13 cellular contexts compared by ENCODE assay signal in genomic region chr6:11722805-11723631, GRCh38. TPM values are rescaled to one million over a fixed set of nuclear protein-coding genes. Genes with fewer than 3 reads are reported as not detected.
DNase-seq lines count a peak whose midpoint lies in the region; ATAC-seq and TF ChIP-seq lines count a peak whose summit lies in the region.
"Had no signal": no experiment of that assay in that cellular context is flagged by ENCODE, and none has a peak within 500 bp of the region (broad histone marks: within the 10 kb centered on the region; RNA-seq: fewer than 3 reads in every experiment).

No MANE protein-coding gene starts in this region.

- no peaks in the 10 kb centered on the region for H3K27me3 Mint-ChIP-seq in activated naive CD4-positive, alpha-beta T cell treated with anti-CD3 and anti-CD28 coated beads for 36 hours (ENCODE audit: low read depth)
- no peaks in the 10 kb centered on the region for H3K27me3 Mint-ChIP-seq in activated CD4-positive, alpha-beta memory T cell treated with anti-CD3 and anti-CD28 coated beads for 36 hours
- H3K27me3 Mint-ChIP-seq in stimulated activated naive B cell treated with anti-CD40 and anti-IgM and Interleukin-4, amounts not matched to agents 10 μg/mL and 1 μg/mL and 100 μg/mL, for 72 hours = no peaks in the 10 kb centered on the region

- H3K27ac Mint-ChIP-seq in activated naive CD4-positive, alpha-beta T cell treated with anti-CD3 and anti-CD28 coated beads for 36 hours = peak overlapping the region; percentile 89
- H3K27ac Mint-ChIP-seq in activated CD4-positive, alpha-beta memory T cell treated with anti-CD3 and anti-CD28 coated beads for 36 hours = peak overlapping the region; percentile 87
- peak overlapping the region; percentile 91 for H3K27ac Mint-ChIP-seq in stimulated activated naive B cell treated with anti-CD40 and anti-IgM and Interleukin-4, amounts not matched to agents 10 μg/mL and 1 μg/mL and 100 μg/mL, for 72 hours
- H3K27ac Mint-ChIP-seq: activated CD8-positive, alpha-beta memory T cell treated with anti-CD3 and anti-CD28 coated beads, Interleukin-2, amount 10 ng/mL, durations not matched to agents 7 days and 5 days had no signal

- TF ChIP-seq POLR2A in gastroesophageal sphincter (IDR thresholded peaks at IDR 0.05) = no peak

- no peak for TF ChIP-seq EP300 in gastroesophageal sphincter (IDR thresholded peaks at IDR 0.05)

- H3K4me3 ChIP-seq in gastroesophageal sphincter = no peak overlapping the region

- WGBS in gastroesophageal sphincter (ENCODE audit: low coverage in 1 of 2), 2 donors = 77 to 93% methylated on average over 6 to 8 of the region's 9 CpGs

- H3K4me3 Mint-ChIP-seq in activated naive CD4-positive, alpha-beta T cell treated with anti-CD3 and anti-CD28 coated beads for 36 hours = peak overlapping the region; percentile 69
- H3K4me3 Mint-ChIP-seq in activated CD4-positive, alpha-beta memory T cell treated with anti-CD3 and anti-CD28 coated beads for 36 hours = peak overlapping the region; percentile 69
- peak overlapping the region; percentile 71 to 76 for H3K4me3 Mint-ChIP-seq in stimulated activated naive B cell treated with anti-CD40 and anti-IgM and Interleukin-4, amounts not matched to agents 10 μg/mL and 1 μg/mL and 100 μg/mL, for 72 hours
- H3K4me3 Mint-ChIP-seq: activated CD8-positive, alpha-beta memory T cell treated with anti-CD3 and anti-CD28 coated beads, Interleukin-2, amount 10 ng/mL, durations not matched to agents 7 days and 5 days had no signal

- peak; percentile 34 for DNase-seq in activated naive CD4-positive, alpha-beta T cell treated with anti-CD3 and anti-CD28 coated beads for 36 hours
- DNase-seq in activated naive CD4-positive, alpha-beta T cell (lab: John Stamatoyannopoulos, UW) = no peak
- DNase-seq in activated CD4-positive, alpha-beta memory T cell treated with anti-CD3 and anti-CD28 coated beads for 36 hours = no peak
- DNase-seq in stimulated activated naive B cell treated with anti-CD40 and anti-IgM and Interleukin-4, amounts not matched to agents 10 μg/mL and 1 μg/mL and 100 μg/mL, for 72 hours = peak; percentile 52
- no peak for DNase-seq in sciatic nerve (ENCODE audit: low spot score)
- no peak for DNase-seq in COR-L47 (lab: John Stamatoyannopoulos, UW)
- DNase-seq: activated CD8-positive, alpha-beta memory T cell treated with anti-CD3 and anti-CD28 coated beads, Interleukin-2, amount 10 ng/mL, durations not matched to agents 7 days and 5 days; effector CD8-positive, alpha-beta T cell; NCI-H1048; NCI-H446; T1000 had no signal

- H3K9me3 ChIP-seq in gastroesophageal sphincter = no peaks in the 10 kb centered on the region

- no peaks in the 10 kb centered on the region for H3K27me3 ChIP-seq in gastroesophageal sphincter

- POLR2A ChIA-PET in activated CD4-positive, alpha-beta memory T cell treated with anti-CD3 and anti-CD28 coated beads for 36 hours (lab: Charles Lee) = interaction anchor here (1.1 to 3.6 kb wide), 5 partner anchors 9 to 289 kb away, joined by 3 to 64 read pairs (median 5); partner anchors contain the start of gene HIVEP1

- H3K4me1 Mint-ChIP-seq in activated naive CD4-positive, alpha-beta T cell treated with anti-CD3 and anti-CD28 coated beads for 36 hours (ENCODE audit: low read depth) = peaks cover 67% of the 10 kb centered on the region
- peaks cover 56% of the 10 kb centered on the region for H3K4me1 Mint-ChIP-seq in activated CD4-positive, alpha-beta memory T cell treated with anti-CD3 and anti-CD28 coated beads for 36 hours (ENCODE audit: low read depth)
- peaks cover 49 to 80% of the 10 kb centered on the region in 2 donors for H3K4me1 Mint-ChIP-seq in stimulated activated naive B cell treated with anti-CD40 and anti-IgM and Interleukin-4, amounts not matched to agents 10 μg/mL and 1 μg/mL and 100 μg/mL, for 72 hours

- H3K36me3 ChIP-seq in gastroesophageal sphincter = no peaks in the 10 kb centered on the region

- no peak overlapping the region for H3K27ac ChIP-seq in gastroesophageal sphincter

- peaks cover 7% of the 10 kb centered on the region for H3K9me3 Mint-ChIP-seq in activated naive CD4-positive, alpha-beta T cell treated with anti-CD3 and anti-CD28 coated beads for 36 hours
- H3K9me3 Mint-ChIP-seq in activated CD4-positive, alpha-beta memory T cell treated with anti-CD3 and anti-CD28 coated beads for 36 hours = no peaks in the 10 kb centered on the region
- peaks cover 0 to 12% of the 10 kb centered on the region in 2 donors for H3K9me3 Mint-ChIP-seq in stimulated activated naive B cell treated with anti-CD40 and anti-IgM and Interleukin-4, amounts not matched to agents 10 μg/mL and 1 μg/mL and 100 μg/mL, for 72 hours

- peaks cover 64% of the 10 kb centered on the region for H3K36me3 Mint-ChIP-seq in activated naive CD4-positive, alpha-beta T cell treated with anti-CD3 and anti-CD28 coated beads for 36 hours (ENCODE audit: low read depth)
- H3K36me3 Mint-ChIP-seq in activated CD4-positive, alpha-beta memory T cell treated with anti-CD3 and anti-CD28 coated beads for 36 hours = peaks cover 53% of the 10 kb centered on the region
- peaks cover 65 to 67% of the 10 kb centered on the region in 2 donors for H3K36me3 Mint-ChIP-seq in stimulated activated naive B cell treated with anti-CD40 and anti-IgM and Interleukin-4, amounts not matched to agents 10 μg/mL and 1 μg/mL and 100 μg/mL, for 72 hours
- H3K36me3 Mint-ChIP-seq: activated CD8-positive, alpha-beta memory T cell treated with anti-CD3 and anti-CD28 coated beads, Interleukin-2, amount 10 ng/mL, durations not matched to agents 7 days and 5 days had no signal

- CTCF ChIA-PET in activated naive CD4-positive, alpha-beta T cell treated with anti-CD3 and anti-CD28 coated beads for 36 hours (lab: Charles Lee) = interaction anchor here (0.7 to 2.6 kb wide), 4 partner anchors 10 to 41 kb away, joined by 3 to 10 read pairs (median 3); no protein-coding TSS in a partner anchor
- CTCF ChIA-PET in activated CD4-positive, alpha-beta memory T cell treated with anti-CD3 and anti-CD28 coated beads for 36 hours (lab: Charles Lee) = interaction anchor here (0.6 to 3.1 kb wide), 4 partner anchors 9 to 511 kb away, joined by 3 to 16 read pairs (median 4); no protein-coding TSS in a partner anchor

- intact Hi-C loops in activated naive CD4-positive, alpha-beta T cell treated with anti-CD3 and anti-CD28 coated beads for 36 hours (cut with micrococcal nuclease) = loop anchor here (1.0 kb wide), 1 partner anchor 9 kb away; no protein-coding TSS in a partner anchor
- intact Hi-C loops in activated CD4-positive, alpha-beta memory T cell treated with anti-CD3 and anti-CD28 coated beads for 36 hours (cut with micrococcal nuclease) = loop anchor here (1.0 kb wide), 2 partner anchors 9 to 189 kb away; no protein-coding TSS in a partner anchor
- intact Hi-C loops in sciatic nerve (cut with DNase I) = no loop called here

- no peak for TF ChIP-seq CTCF in gastroesophageal sphincter (IDR thresholded peaks at IDR 0.05)

- ATAC-seq in GM21825 (IDR thresholded peaks at IDR 0.05; ENCODE audit: unreplicated experiment) (peak; percentile 39), sciatic nerve (no peak), gastroesophageal sphincter (no peak)
- ATAC-seq in stimulated activated naive B cell treated with anti-CD40 and anti-IgM and Interleukin-4, amounts not matched to agents 10 μg/mL and 1 μg/mL and 100 μg/mL, for 72 hours (replicated peaks) = peak; percentile 90 to 92
- ATAC-seq: activated CD8-positive, alpha-beta memory T cell treated with anti-CD3 and anti-CD28 coated beads, Interleukin-2, amount 10 ng/mL, durations not matched to agents 7 days and 5 days had no signal

- H3K4me1 ChIP-seq in gastroesophageal sphincter = no peaks in the 10 kb centered on the region

RNA-seq across cellular contexts. Expression of gene ADTRP, which starts 55.6 kb away (rescaled TPM):
- total RNA-seq in activated naive CD4-positive, alpha-beta T cell treated with anti-CD3 and anti-CD28 coated beads for 36 hours = 10 to 100 TPM; 49.4 to 52.1 TPM
- total RNA-seq in activated CD4-positive, alpha-beta memory T cell treated with anti-CD3 and anti-CD28 coated beads for 36 hours = 10 to 100 TPM; 24.1 to 26.1 TPM
- total RNA-seq in sciatic nerve (0.76 TPM), gastroesophageal sphincter (under 1 TPM in 3 of 4 donors, not detected in 1; 0.23 to 0.72 (median 0.67) TPM)

Comparison
In these comparisons a context has a peak if more than half of its experiments do, and no peak if none do; other contexts are left out.
1. DNase-seq: peak in activated naive CD4-positive, alpha-beta T cell treated with anti-CD3 and anti-CD28 coated beads for 36 hours (single experiment) and stimulated activated naive B cell treated with anti-CD40 and anti-IgM and Interleukin-4, amounts not matched to agents 10 μg/mL and 1 μg/mL and 100 μg/mL, for 72 hours (single experiment); none in activated naive CD4-positive, alpha-beta T cell (0 of 4), activated CD4-positive, alpha-beta memory T cell treated with anti-CD3 and anti-CD28 coated beads for 36 hours (single experiment), sciatic nerve (single experiment) and COR-L47 (single experiment).
2. ATAC-seq: peak in GM21825 (single experiment) and stimulated activated naive B cell treated with anti-CD40 and anti-IgM and Interleukin-4, amounts not matched to agents 10 μg/mL and 1 μg/mL and 100 μg/mL, for 72 hours (2 of 2); none in sciatic nerve (single experiment) and gastroesophageal sphincter (single experiment).
3. RNA of gene ADTRP, which starts 55.6 kb away (total RNA-seq): 49.4 to 52.1 TPM in activated naive CD4-positive, alpha-beta T cell treated with anti-CD3 and anti-CD28 coated beads for 36 hours and 24.1 to 26.1 TPM in activated CD4-positive, alpha-beta memory T cell treated with anti-CD3 and anti-CD28 coated beads for 36 hours; 0.76 TPM in sciatic nerve (single experiment) and 0.23 to 0.72 TPM in gastroesophageal sphincter; every median in the first group is over 10 times any median in the second.
4. Peak in every context shown above with its lines, with median percentiles within 50 percentile points of each other: H3K27ac Mint-ChIP-seq and H3K4me3 Mint-ChIP-seq.